21 cellular contexts compared by ENCODE assay signal in the genomic region with DNA sequence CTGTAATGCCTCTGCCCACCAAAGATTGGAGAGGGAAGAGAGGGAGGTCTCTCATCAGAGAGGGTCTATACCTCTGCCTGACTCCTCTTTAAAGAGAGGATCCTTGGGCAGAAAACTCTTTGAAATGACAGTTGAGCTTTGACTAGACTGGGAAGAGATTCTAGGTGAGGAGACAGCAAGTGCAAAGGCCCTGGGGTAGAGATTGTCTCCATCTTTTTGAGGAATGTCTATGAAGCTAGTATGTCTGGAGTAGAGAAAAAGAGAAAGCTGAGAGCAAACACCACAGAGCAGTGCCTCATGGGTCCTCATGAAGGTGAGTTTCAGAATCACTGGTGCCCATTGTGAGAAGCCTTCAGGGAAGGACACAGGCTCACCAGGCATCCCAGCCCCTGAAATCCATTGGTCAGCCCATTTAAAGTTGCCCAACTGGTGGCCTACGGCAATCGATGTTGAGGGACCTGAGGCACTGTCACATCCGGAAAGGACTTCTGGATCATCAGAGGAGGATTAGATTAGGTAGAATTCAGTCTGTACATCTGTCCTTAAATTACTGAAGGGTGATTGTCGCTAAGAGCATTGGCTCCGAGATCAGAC. TPM values are rescaled to one million over a fixed set of nuclear protein-coding genes. Genes with fewer than 3 reads are reported as not detected.
DNase-seq lines count a peak whose midpoint lies in the region; ATAC-seq and TF ChIP-seq lines count a peak whose summit lies in the region.
"Had no signal": no experiment of that assay in that cellular context is flagged by ENCODE, and none has a peak within 500 bp of the region (broad histone marks: within the 10 kb centered on the region; RNA-seq: fewer than 3 reads in every experiment).

No MANE protein-coding gene starts in this region.

- H3K4me3 ChIP-seq in endodermal cell (ENCODE audit: low read length), result no peak overlapping the region
- H3K4me3 ChIP-seq: adrenal gland, breast epithelium, HAP-1, hepatocyte, lung, PC-9 had no signal

- H3K27me3 ChIP-seq in endodermal cell (ENCODE audit: control insufficient read depth, insufficient read depth, low read length, poor library complexity, severe bottlenecking), result no peaks in the 10 kb centered on the region
- H3K27me3 ChIP-seq in foreskin keratinocyte, result peaks cover 10% of the 10 kb centered on the region
- H3K27me3 ChIP-seq: adrenal gland, BE2C, breast epithelium, hepatocyte had no signal

- peaks cover 55% of the 10 kb centered on the region for H3K4me1 Mint-ChIP-seq in T-helper 2 cell treated with Interferon-gamma antibody and Interleukin-4, amounts not matched to agents 5 μg/mL and 100 μg/mL, for 36 hours (ENCODE audit: low read depth)
- peaks cover 11% of the 10 kb centered on the region for H3K4me1 Mint-ChIP-seq in endodermal cell

- 93 to 94% methylated on average over 5 of the region's 5 CpGs for WGBS in endodermal cell (ENCODE audit: insufficient coverage in 1 of 2, insufficient read length in 1 of 2), 2 experiments

- no peak overlapping the region for H3K4me3 Mint-ChIP-seq in T-helper 2 cell treated with Interferon-gamma antibody and Interleukin-4, amounts not matched to agents 5 μg/mL and 100 μg/mL, for 36 hours
- H3K4me3 Mint-ChIP-seq in endodermal cell, result no peak overlapping the region
- H3K4me3 Mint-ChIP-seq: WTC11 had no signal

- H3K27me3 Mint-ChIP-seq in T-helper 2 cell treated with Interferon-gamma antibody and Interleukin-4, amounts not matched to agents 5 μg/mL and 100 μg/mL, for 36 hours (ENCODE audit: low read depth), result no peaks in the 10 kb centered on the region
- H3K27me3 Mint-ChIP-seq in endodermal cell (ENCODE audit: insufficient read depth), result no peaks in the 10 kb centered on the region

- H3K4me1 ChIP-seq in endodermal cell (ENCODE audit: control insufficient read depth, insufficient read depth, low read length) (no peaks in the 10 kb centered on the region), foreskin keratinocyte (no peaks in the 10 kb centered on the region)
- H3K4me1 ChIP-seq: BE2C, breast epithelium, HAP-1 had no signal

- TF ChIP-seq CTCF in endodermal cell (conservative IDR thresholded peaks at IDR 0.05) (no peak), foreskin keratinocyte (conservative IDR thresholded peaks at IDR 0.05) (no peak)

- H3K27ac ChIP-seq in endodermal cell (ENCODE audit: low read depth, low read length) (no peak overlapping the region), foreskin keratinocyte (no peak overlapping the region)
- H3K27ac ChIP-seq: adrenal gland, breast epithelium, epithelial cell of prostate, hepatocyte, PC-9 had no signal

- H3K27ac Mint-ChIP-seq in T-helper 2 cell treated with Interferon-gamma antibody and Interleukin-4, amounts not matched to agents 5 μg/mL and 100 μg/mL, for 36 hours, result peak overlapping the region; percentile 23
- H3K27ac Mint-ChIP-seq in endodermal cell, result no peak overlapping the region
- H3K27ac Mint-ChIP-seq: WTC11 had no signal

- ATAC-seq in left cardiac atrium (no peak), GM19467 (IDR thresholded peaks at IDR 0.05; ENCODE audit: unreplicated experiment) (no peak), foreskin keratinocyte (no peak)
- ATAC-seq: WTC11 had no signal

- H3K36me3 ChIP-seq in endodermal cell (ENCODE audit: control insufficient read depth, insufficient read depth, low read length), result peaks cover 24% of the 10 kb centered on the region
- H3K36me3 ChIP-seq: BE2C, breast epithelium had no signal

- H3K9me3 ChIP-seq in endodermal cell (ENCODE audit: control insufficient read depth, low read length), result peaks cover 6% of the 10 kb centered on the region
- H3K9me3 ChIP-seq: adrenal gland, HAP-1 had no signal

- DNase-seq in T-helper 2 cell treated with Interferon-gamma antibody and Interleukin-4, amounts not matched to agents 5 μg/mL and 100 μg/mL, for 36 hours (ENCODE audit: low spot score), result no peak
- DNase-seq in T-helper 2 cell (no peak), cardiac septum (ENCODE audit: low spot score) (peak; percentile 33), left cardiac atrium (no peak), endodermal cell (peak; percentile 13), KG1 (lab: John Stamatoyannopoulos, UW) (no peak), foreskin keratinocyte (no peak)
- DNase-seq: BE2C; Kasumi-1; NCI-H2029 treated with DMSO at 0.1 percent for 48 hours; NCI-H345; PC-9; stimulated activated CD4-positive, alpha-beta T cell treated with anti-CD3 and anti-CD28 coated beads, Interleukin-4, amount 100 ng/mL, for 24 hours had no signal

- intact Hi-C loops in cardiac septum (cut with DNase I) (no loop called here), left cardiac atrium (cut with DNase I) (no loop called here)

- peaks cover 18% of the 10 kb centered on the region for H3K9me3 Mint-ChIP-seq in T-helper 2 cell treated with Interferon-gamma antibody and Interleukin-4, amounts not matched to agents 5 μg/mL and 100 μg/mL, for 36 hours
- peaks cover 6% of the 10 kb centered on the region for H3K9me3 Mint-ChIP-seq in endodermal cell

- no peak overlapping the region for H3K9ac ChIP-seq in endodermal cell (ENCODE audit: extremely low read depth, low read length, poor library complexity, severe bottlenecking)

- H3K36me3 Mint-ChIP-seq in T-helper 2 cell treated with Interferon-gamma antibody and Interleukin-4, amounts not matched to agents 5 μg/mL and 100 μg/mL, for 36 hours (ENCODE audit: low read depth), result peaks cover 60% of the 10 kb centered on the region
- peaks cover 22% of the 10 kb centered on the region for H3K36me3 Mint-ChIP-seq in endodermal cell (ENCODE audit: low read depth)

RNA-seq across cellular contexts. Expression of gene LBH, which starts 31.5 kb away (rescaled TPM):
- total RNA-seq in cardiac septum (208 TPM), left cardiac atrium (10 to 100 TPM; 14.6 to 19.1 TPM), endodermal cell (10 to 100 TPM; 48.0 to 50.0 TPM), foreskin keratinocyte (0.46 and 1.5 TPM in 2 replicates)
- 23.7 TPM for polyA plus RNA-seq in endodermal cell (2013, experiment 1 of 2)
- polyA plus RNA-seq in endodermal cell (2013, experiment 2 of 2), result 26.7 TPM
- 0.26 and 0.82 TPM in 2 replicates for polyA plus RNA-seq in foreskin keratinocyte

Comparison
In these comparisons a context has a peak if more than half of its experiments do, and no peak if none do; other contexts are left out.
1. DNase-seq: peak in cardiac septum (single experiment) and endodermal cell (single experiment); none in T-helper 2 cell treated with Interferon-gamma antibody and Interleukin-4, amounts not matched to agents 5 μg/mL and 100 μg/mL, for 36 hours (single experiment), T-helper 2 cell (0 of 5), left cardiac atrium (single experiment), KG1 (single experiment) and foreskin keratinocyte (0 of 2).